Comparison of ENCODE assay signal across 14 cellular contexts in the genomic region with DNA sequence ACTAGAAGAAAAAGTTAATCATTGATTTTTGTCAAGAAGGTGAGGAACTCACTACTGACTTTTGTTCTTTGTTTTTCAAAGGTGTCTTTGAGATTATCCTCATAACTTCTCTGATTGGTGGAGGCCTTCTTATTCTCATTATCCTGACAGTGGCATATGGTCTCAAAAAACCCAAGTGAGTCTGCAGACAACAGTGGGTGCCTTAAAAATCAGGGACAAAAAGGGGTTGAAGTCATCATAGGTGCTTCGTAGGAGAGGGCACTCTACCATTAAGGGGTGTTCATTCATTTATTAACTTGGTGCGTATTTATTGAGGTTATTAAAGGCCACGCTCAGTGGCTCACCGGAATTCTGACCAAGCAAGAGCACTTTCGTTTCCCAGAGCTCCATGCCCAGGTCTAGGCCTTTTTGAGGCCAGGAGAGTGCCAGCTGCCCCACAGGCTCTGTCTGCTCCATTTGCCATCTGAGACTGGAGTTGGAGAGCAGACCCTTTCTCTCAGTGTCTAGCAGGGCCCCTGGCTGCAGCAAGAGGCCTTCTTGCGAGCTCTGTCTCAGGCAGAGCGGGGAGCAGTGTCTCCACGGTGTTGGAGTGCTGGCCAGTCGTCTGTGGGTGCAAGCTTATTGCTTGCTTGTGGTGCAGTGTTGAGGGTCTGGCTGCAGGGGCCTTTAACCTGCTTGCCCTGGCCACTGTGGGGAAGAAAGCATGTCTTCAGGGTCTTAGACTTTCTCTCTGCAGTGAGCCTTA.
DNase-seq lines count a peak whose midpoint lies in the region; ATAC-seq and TF ChIP-seq lines count a peak whose summit lies in the region.
"Had no signal": no experiment of that assay in that cellular context is flagged by ENCODE, and none has a peak within 500 bp of the region (broad histone marks: within the 10 kb centered on the region; RNA-seq: fewer than 3 reads in every experiment).

No MANE protein-coding gene starts in this region.

- H3K27me3 ChIP-seq in H9 (ENCODE audit: insufficient read depth, low read length) (no peaks in the 10 kb centered on the region), body of pancreas (no peaks in the 10 kb centered on the region)
- H3K27me3 ChIP-seq: left lung, neural progenitor cell had no signal

- ATAC-seq in GM19023 (IDR thresholded peaks at IDR 0.05; ENCODE audit: unreplicated experiment) (peak; percentile 25), HG03280 (IDR thresholded peaks at IDR 0.05; ENCODE audit: unreplicated experiment) (peak; percentile 21), body of pancreas (no peak)
- ATAC-seq: left lung had no signal

- H3K4me1 ChIP-seq in H9 (ENCODE audit: insufficient read depth, low read length) (no peaks in the 10 kb centered on the region), body of pancreas (no peaks in the 10 kb centered on the region)
- H3K4me1 ChIP-seq: left lung, neural progenitor cell had no signal

- DNase-seq in H9: no peak
- DNase-seq in body of pancreas: no peak
- no peak for DNase-seq in NCI-H1105 treated with DMSO at 0.1 percent for 48 hours (lab: John Stamatoyannopoulos, UW)
- DNase-seq in HT-29 (ENCODE audit: low spot score): no peak
- DNase-seq in stimulated activated CD4-positive, alpha-beta T cell treated with anti-CD3 and anti-CD28 coated beads, Interleukin-4, amount 100 ng/mL, for 1 hour: no peak
- DNase-seq: CD4-positive, CD25-positive, alpha-beta regulatory T cell; endodermal cell; left lung; NCI-H1436 treated with DMSO at 0.1 percent for 48 hours; NCI-H526 treated with DMSO at 0.1 percent for 48 hours had no signal

- H3K27me3 Mint-ChIP-seq in H9 (ENCODE audit: low read depth): no peaks in the 10 kb centered on the region
- no peaks in the 10 kb centered on the region for H3K27me3 Mint-ChIP-seq in nephron (ENCODE audit: low read depth)

- H2BK5ac ChIP-seq in H9 (ENCODE audit: insufficient read length, low read length): no peak overlapping the region

- no peaks in the 10 kb centered on the region for H3K36me3 Mint-ChIP-seq in H9 (ENCODE audit: insufficient read depth in 1 of 3, low read depth in 3 of 3)
- H3K36me3 Mint-ChIP-seq in nephron (ENCODE audit: low read depth): no peaks in the 10 kb centered on the region
- H3K36me3 Mint-ChIP-seq: CD4-positive, CD25-positive, alpha-beta regulatory T cell; neural progenitor cell had no signal

- H3K56ac ChIP-seq in H9 (ENCODE audit: insufficient read length, low read depth, low read length): no peak overlapping the region

- H3K23ac ChIP-seq in H9 (ENCODE audit: insufficient read length, low read depth, low read length): no peak overlapping the region

- no peak overlapping the region for H4K91ac ChIP-seq in H9 (ENCODE audit: insufficient read length, low read depth, low read length)

- no peak overlapping the region for H4K8ac ChIP-seq in H9 (replicated peaks; ENCODE audit: insufficient read length, low read depth, low read length)

- H2BK120ac ChIP-seq in H9 (ENCODE audit: low read depth, low read length, poor library complexity, severe bottlenecking): no peak overlapping the region

- H3K4me1 Mint-ChIP-seq in H9: no peaks in the 10 kb centered on the region
- H3K4me1 Mint-ChIP-seq in nephron: peaks cover 4% of the 10 kb centered on the region

- H3K27ac ChIP-seq in H9 (ENCODE audit: insufficient read length, low read depth, low read length) (no peak overlapping the region), body of pancreas (no peak overlapping the region)
- H3K27ac ChIP-seq: left lung, neural progenitor cell had no signal

- intact Hi-C loops in body of pancreas (cut with DNase I): no loop called here

- H3K27ac Mint-ChIP-seq in H9 (no peak overlapping the region), nephron (peak overlapping the region; percentile 57 to 74 (median 63))
- H3K27ac Mint-ChIP-seq: CD4-positive, CD25-positive, alpha-beta regulatory T cell; endodermal cell; neural progenitor cell had no signal

- no peak overlapping the region for H3K4me3 Mint-ChIP-seq in H9
- no peak overlapping the region for H3K4me3 Mint-ChIP-seq in nephron
- H3K4me3 Mint-ChIP-seq: CD4-positive, CD25-positive, alpha-beta regulatory T cell; endodermal cell; neural progenitor cell had no signal

- H3K9ac ChIP-seq in H9 (ENCODE audit: extremely low read depth, insufficient read length, low read length): no peak overlapping the region
- H3K9ac ChIP-seq: neural progenitor cell had no signal

- no peak overlapping the region for H3K4me3 ChIP-seq in body of pancreas
- H3K4me3 ChIP-seq: left lung, neural progenitor cell had no signal

- no peak overlapping the region for H4K5ac ChIP-seq in H9 (ENCODE audit: insufficient read length, low read depth, low read length)

- H3K9me3 Mint-ChIP-seq in H9 (no peaks in the 10 kb centered on the region), nephron (no peaks in the 10 kb centered on the region)
- H3K9me3 Mint-ChIP-seq: endodermal cell, neural progenitor cell had no signal

- no peak overlapping the region for H3T11ph ChIP-seq in H9 (ENCODE audit: low read length)

- no peak for TF ChIP-seq POLR2A in body of pancreas (IDR thresholded peaks at IDR 0.05)

- no peak overlapping the region for H2BK15ac ChIP-seq in H9 (ENCODE audit: low read depth, low read length)

- H3K4me2 ChIP-seq in H9 (ENCODE audit: insufficient read depth, insufficient read length, low read length): no peak overlapping the region
- H3K4me2 ChIP-seq: neural progenitor cell had no signal

- H2AFZ ChIP-seq in H9 (ENCODE audit: low read length): no peak overlapping the region
- H2AFZ ChIP-seq: neural progenitor cell had no signal

- TF ChIP-seq CTCF in H9 (conservative IDR thresholded peaks at IDR 0.05) (no peak), nephron (IDR thresholded peaks at IDR 0.05; ENCODE audit: unreplicated experiment in 3 of 3) (no peak), body of pancreas (IDR thresholded peaks at IDR 0.05) (no peak)

- no peaks in the 10 kb centered on the region for H3K79me2 ChIP-seq in H9 (ENCODE audit: insufficient read depth, low read length)

- no peak overlapping the region for H3K4ac ChIP-seq in H9 (ENCODE audit: low read depth, low read length)

- no peaks in the 10 kb centered on the region for H4K20me1 ChIP-seq in H9 (ENCODE audit: control insufficient read depth, insufficient read depth, insufficient read length)

- H3K23me2 ChIP-seq in H9 (ENCODE audit: insufficient read length, low read depth, low read length, poor library complexity, severe bottlenecking): no peaks in the 10 kb centered on the region

- 0 out of 2 replicates have a peak overlapping the region, but pooled peaks have one; percentile 20 for H3K14ac ChIP-seq in H9 (ENCODE audit: insufficient read depth, low read length)

- WGBS in H9 (ENCODE audit: extremely low coverage, insufficient read length, low lambda C conversion rate): no CpG with 5 or more reads among the region's 9 CpGs
- WGBS in body of pancreas, 2 donors: 95 to 96% methylated on average over 9 of the region's 9 CpGs

- no peak overlapping the region for H2BK12ac ChIP-seq in H9 (ENCODE audit: insufficient read length, low read depth, low read length)

- H3K18ac ChIP-seq in H9 (ENCODE audit: insufficient read length, low read depth, low read length): no peak overlapping the region

- no peak overlapping the region for H2BK20ac ChIP-seq in H9 (ENCODE audit: low read depth, low read length, poor library complexity, severe bottlenecking)

- no peak overlapping the region for H2AK5ac ChIP-seq in H9 (ENCODE audit: insufficient read length, low read length)

- H3K9me3 ChIP-seq in H9 (ENCODE audit: control insufficient read depth, low read depth, low read length) (no peaks in the 10 kb centered on the region), body of pancreas (no peaks in the 10 kb centered on the region)
- H3K9me3 ChIP-seq: left lung had no signal

- H3K36me3 ChIP-seq in body of pancreas (replicated peaks in 1 of 2; ENCODE audit: insufficient read depth in 1 of 2, low read depth in 2 of 2): no peaks in the 10 kb centered on the region
- H3K36me3 ChIP-seq: left lung, neural progenitor cell had no signal

- no peaks in the 10 kb centered on the region for H3K79me1 ChIP-seq in H9 (ENCODE audit: insufficient read depth, low read depth, low read length, poor library complexity, severe bottlenecking)

Comparison
In these comparisons a context has a peak if more than half of its experiments do, and no peak if none do; other contexts are left out.
1. H3K27ac Mint-ChIP-seq: peak in nephron (3 of 3); none in H9 (0 of 3).